Comparison of ENCODE assay signal across 16 cellular contexts in genomic region chr4:150119492-150119891, GRCh38. TPM values are rescaled to one million over a fixed set of nuclear protein-coding genes. Genes with fewer than 3 reads are reported as not detected.
A peak's percentile ranks its signal among the peaks of the same experiment; 100 is the strongest.
DNase-seq lines count a peak whose midpoint lies in the region; ATAC-seq, FAIRE-seq and TF ChIP-seq lines count a peak whose summit lies in the region.
"Had no signal": no experiment of that assay in that cellular context is flagged by ENCODE, and none has a peak within 500 bp of the region (broad histone marks: within the 10 kb centered on the region; RNA-seq: fewer than 3 reads in every experiment).

No MANE protein-coding gene starts in this region.

- no peak for TF ChIP-seq EP300 in H1 (IDR thresholded peaks at IDR 0.05; ENCODE audit: borderline replicate concordance in 1 of 2, low read depth in 2 of 2, low read length in 2 of 2)

- no peaks in the 10 kb centered on the region for H3K79me2 ChIP-seq in H1 (ENCODE audit: control insufficient read depth in 1 of 2, insufficient read depth in 2 of 2, low read length in 2 of 2)

- H2BK5ac ChIP-seq in H1 (ENCODE audit: low read depth, low read length), result no peak overlapping the region
- no peak overlapping the region for H2BK5ac ChIP-seq in mesenchymal stem cell (ENCODE audit: low read depth, low read length, poor library complexity, severe bottlenecking)

- H2BK15ac ChIP-seq in H1 (ENCODE audit: low read length) (no peak overlapping the region), mesenchymal stem cell (ENCODE audit: low read depth, poor library complexity, severe bottlenecking) (no peak overlapping the region)

- BruUV-seq in Panc1 (replicated peaks; lab: Mats Ljungman, UMichigan), result no TSS peak

- no peak overlapping the region for H4K5ac ChIP-seq in H1 (ENCODE audit: insufficient read length, low read depth, low read length)

- H3K36me3 ChIP-seq in Panc1 (ENCODE audit: control insufficient read depth, insufficient read depth, low read length), result no peaks in the 10 kb centered on the region
- H3K36me3 ChIP-seq in H1 (ENCODE audit: control insufficient read depth in 2 of 4, insufficient read depth in 4 of 4, low read length in 3 of 4), result no peaks in the 10 kb centered on the region
- no peaks in the 10 kb centered on the region for H3K36me3 ChIP-seq in mesenchymal stem cell (ENCODE audit: control insufficient read depth in 1 of 2, insufficient read depth in 2 of 2, low read depth in 1 of 2, low read length in 2 of 2)
- H3K36me3 ChIP-seq: stomach had no signal

- H3K27me3 ChIP-seq in Panc1 (ENCODE audit: control insufficient read depth, insufficient read depth, low read length) (no peaks in the 10 kb centered on the region), H1 (replicated peaks in 1 of 4; ENCODE audit: control insufficient read depth in 3 of 4, extremely low read depth in 1 of 4, insufficient read depth in 3 of 4, low read length in 3 of 4) (no peaks in the 10 kb centered on the region), mesenchymal stem cell (ENCODE audit: control insufficient read depth in 1 of 2, insufficient read depth in 1 of 2, low read length in 2 of 2) (no peaks in the 10 kb centered on the region)
- H3K27me3 ChIP-seq: BLaER1, stomach had no signal

- no peak for FAIRE-seq in H1 (lab: Jason Lieb, UNC)

- H3K27ac ChIP-seq in Panc1 (ENCODE audit: low read length) (peak overlapping the region; percentile 70), H1 (ENCODE audit: low read depth, low read length) (no peak overlapping the region), mesenchymal stem cell (ENCODE audit: low read length, poor library complexity, severe bottlenecking) (peak overlapping the region; percentile 12)
- H3K27ac ChIP-seq: BLaER1, stomach had no signal

- peaks cover 42% of the 10 kb centered on the region for H3K4me1 ChIP-seq in Panc1 (ENCODE audit: control insufficient read depth, insufficient read depth, low read length)
- no peaks in the 10 kb centered on the region for H3K4me1 ChIP-seq in H1 (replicated peaks in 1 of 4; ENCODE audit: control insufficient read depth in 3 of 4, insufficient read depth in 4 of 4, low read length in 3 of 4)
- peaks cover 13% of the 10 kb centered on the region for H3K4me1 ChIP-seq in mesenchymal stem cell (ENCODE audit: control insufficient read depth, insufficient read depth, low read depth, low read length)

- in situ Hi-C loops in Panc1 (cut with HindIII; ENCODE audit: low pct_unique_long_range_greater_than_20kb, low sequenced_read_pairs), result no loop called here

- DNase-seq in EH (ENCODE audit: low read depth) (peak; percentile 74), Panc1 (ENCODE audit: low read depth, low spot score) (no peak), H1 (ENCODE audit: low read depth in 1 of 2, low spot score in 2 of 2) (no peak), mesenchymal stem cell (peak; percentile 52), NCI-H1105 (lab: John Stamatoyannopoulos, UW) (no peak), NCI-H446 treated with DMSO at 0.1 percent for 48 hours (lab: John Stamatoyannopoulos, UW) (no peak)
- DNase-seq in activated CD8-positive, alpha-beta memory T cell treated with anti-CD3 and anti-CD28 coated beads, Interleukin-2, amount 10 ng/mL, durations not matched to agents 7 days and 5 days, result no peak
- DNase-seq: activated CD4-positive, alpha-beta T cell treated with anti-CD3 and anti-CD28 coated beads for 1 hour; activated T-cell treated with anti-CD3 and anti-CD28 coated beads, Interleukin-2, amount 50 U/mL, for 4 hours; aorta; GF-D8; mucosa of descending colon; stomach; T-helper 1 cell had no signal

- H3K23ac ChIP-seq in H1 (ENCODE audit: insufficient read length), result no peak overlapping the region
- H3K23ac ChIP-seq in mesenchymal stem cell (ENCODE audit: low read length in 2 of 2), result no peak overlapping the region

- no peaks in the 10 kb centered on the region for H3K9me3 ChIP-seq in Panc1 (ENCODE audit: control insufficient read depth, insufficient read depth, low read depth, low read length)
- H3K9me3 ChIP-seq in H1 (ENCODE audit: insufficient read depth in 2 of 2, low read depth in 1 of 2, low read length in 1 of 2), result no peaks in the 10 kb centered on the region
- peaks cover 2% of the 10 kb centered on the region for H3K9me3 ChIP-seq in mesenchymal stem cell (ENCODE audit: control insufficient read depth, low read length)

- no peak overlapping the region for H3K56ac ChIP-seq in H1 (replicated peaks; ENCODE audit: insufficient read length, low read depth, low read length)

- no peak for TF ChIP-seq POLR2A in H1 (IDR thresholded peaks at IDR 0.05; ENCODE audit: control extremely low read depth in 1 of 2, low read depth in 2 of 2, low read length in 2 of 2)

- H4K91ac ChIP-seq in H1 (replicated peaks; ENCODE audit: insufficient read length, low read length), result no peak overlapping the region
- no peak overlapping the region for H4K91ac ChIP-seq in mesenchymal stem cell (ENCODE audit: low read length)

- peaks cover 4% of the 10 kb centered on the region for H3K9me3 Mint-ChIP-seq in activated CD8-positive, alpha-beta memory T cell treated with anti-CD3 and anti-CD28 coated beads, Interleukin-2, amount 10 ng/mL, durations not matched to agents 7 days and 5 days (ENCODE audit: low read depth)
- H3K9me3 Mint-ChIP-seq: activated T-cell treated with anti-CD3 and anti-CD28 coated beads, Interleukin-2, amount 50 U/mL, for 4 hours had no signal

- TF ChIP-seq CTCF in Panc1 (IDR thresholded peaks at IDR 0.05), result no peak
- no peak for TF ChIP-seq CTCF in H1 (IDR thresholded peaks at IDR 0.05; ENCODE audit: control extremely low read depth in 1 of 3, insufficient read depth in 1 of 3, low read depth in 1 of 3, low read length in 3 of 3)

- peaks cover 10% of the 10 kb centered on the region for H3K4me1 Mint-ChIP-seq in activated CD8-positive, alpha-beta memory T cell treated with anti-CD3 and anti-CD28 coated beads, Interleukin-2, amount 10 ng/mL, durations not matched to agents 7 days and 5 days

- H2BK120ac ChIP-seq in H1 (replicated peaks; ENCODE audit: low read depth, low read length) (no peak overlapping the region), mesenchymal stem cell (ENCODE audit: low read depth, low read length) (no peak overlapping the region)

- H3K4me2 ChIP-seq in H1 (ENCODE audit: insufficient read depth in 1 of 2, low read depth in 2 of 2, low read length in 2 of 2) (no peak overlapping the region), mesenchymal stem cell (ENCODE audit: low read length, poor library complexity, severe bottlenecking) (no peak overlapping the region)
- H3K4me2 ChIP-seq: BLaER1 had no signal

- H3K36me3 Mint-ChIP-seq in activated CD8-positive, alpha-beta memory T cell treated with anti-CD3 and anti-CD28 coated beads, Interleukin-2, amount 10 ng/mL, durations not matched to agents 7 days and 5 days, result no peaks in the 10 kb centered on the region

- no peaks in the 10 kb centered on the region for H4K20me1 ChIP-seq in H1 (replicated peaks in 1 of 2; ENCODE audit: control insufficient read depth in 1 of 2, insufficient read depth in 2 of 2, low read length in 2 of 2)
- H4K20me1 ChIP-seq: BLaER1 had no signal

- H3K14ac ChIP-seq in H1 (ENCODE audit: insufficient read length) (no peak overlapping the region), mesenchymal stem cell (ENCODE audit: low read length in 2 of 2) (no peak overlapping the region)

- no peak overlapping the region for H3K4me3 ChIP-seq in Panc1 (ENCODE audit: low read depth in 2 of 2, low read length in 2 of 2)
- H3K4me3 ChIP-seq in H1 (ENCODE audit: extremely low read depth in 1 of 4, insufficient read depth in 2 of 4, low read depth in 3 of 4, low read length in 4 of 4), result no peak overlapping the region
- H3K4me3 ChIP-seq in mesenchymal stem cell (ENCODE audit: insufficient read depth in 1 of 2, low read depth in 1 of 2, low read length in 2 of 2), result no peak overlapping the region
- H3K4me3 ChIP-seq: BLaER1, mucosa of descending colon, stomach had no signal

- intact Hi-C loops in Panc1 (cut with micrococcal nuclease; ENCODE audit: unreplicated experiment), result no loop called here

- H3K4ac ChIP-seq in H1 (replicated peaks; ENCODE audit: insufficient read length, low read depth, low read length) (no peak overlapping the region), mesenchymal stem cell (ENCODE audit: low read depth in 1 of 2, low read length in 2 of 2) (no peak overlapping the region)

- POLR2A ChIA-PET in Panc1 (lab: Charles Lee) (interaction anchor here (0.6 kb wide), 1 partner anchor 168 kb away, joined by 4 read pairs; no protein-coding TSS in a partner anchor), H1 (lab: Charles Lee; ENCODE audit: partially characterized antibody) (no interaction called here)

- H3K18ac ChIP-seq in H1 (ENCODE audit: extremely low read depth, low read length), result no peak overlapping the region
- no peak overlapping the region for H3K18ac ChIP-seq in mesenchymal stem cell (ENCODE audit: low read depth in 1 of 2, low read length in 2 of 2)

- H2BK20ac ChIP-seq in H1 (ENCODE audit: low read length), result no peak overlapping the region

- H3K27ac Mint-ChIP-seq in activated CD8-positive, alpha-beta memory T cell treated with anti-CD3 and anti-CD28 coated beads, Interleukin-2, amount 10 ng/mL, durations not matched to agents 7 days and 5 days, result no peak overlapping the region

- no peaks in the 10 kb centered on the region for H3K23me2 ChIP-seq in H1 (ENCODE audit: low read depth, low read length)

- H2AFZ ChIP-seq in H1 (ENCODE audit: low read length) (no peak overlapping the region), mesenchymal stem cell (ENCODE audit: low read depth, low read length) (no peak overlapping the region)

- H3K9ac ChIP-seq in H1 (replicated peaks in 1 of 4; ENCODE audit: extremely low read depth in 1 of 4, low read depth in 3 of 4, low read length in 3 of 4), result no peak overlapping the region
- no peak overlapping the region for H3K9ac ChIP-seq in mesenchymal stem cell (ENCODE audit: low read length)
- H3K9ac ChIP-seq: BLaER1 had no signal

- no peak overlapping the region for H4K8ac ChIP-seq in H1 (ENCODE audit: extremely low read depth, insufficient read depth, low read length)
- no peak overlapping the region for H4K8ac ChIP-seq in mesenchymal stem cell (ENCODE audit: low read length)

- CTCF ChIA-PET in Panc1 (lab: Charles Lee), result interaction anchor here (0.6 kb wide), 1 partner anchor 1209 kb away, joined by 13 read pairs; no protein-coding TSS in a partner anchor
- CTCF ChIA-PET in H1 (lab: Charles Lee; ENCODE audit: partially characterized antibody), result interaction anchor here (0.7 to 1.1 kb wide), 2 partner anchors 40 to 55 kb away, joined by 3 to 5 read pairs; no protein-coding TSS in a partner anchor
- CTCF ChIA-PET in activated CD8-positive, alpha-beta memory T cell treated with anti-CD3 and anti-CD28 coated beads, Interleukin-2, amount 10 ng/mL, durations not matched to agents 7 days and 5 days (lab: Charles Lee), result no interaction called here

- H3K4me3 Mint-ChIP-seq in activated CD8-positive, alpha-beta memory T cell treated with anti-CD3 and anti-CD28 coated beads, Interleukin-2, amount 10 ng/mL, durations not matched to agents 7 days and 5 days, result no peak overlapping the region
- H3K4me3 Mint-ChIP-seq: activated T-cell treated with anti-CD3 and anti-CD28 coated beads, Interleukin-2, amount 50 U/mL, for 4 hours had no signal

- peak; percentile 54; the same call in 1 of the 2 replicates for ATAC-seq in Panc1
- no peak for ATAC-seq in activated CD8-positive, alpha-beta memory T cell treated with anti-CD3 and anti-CD28 coated beads, Interleukin-2, amount 10 ng/mL, durations not matched to agents 7 days and 5 days
- no peak for ATAC-seq in GM21576 (IDR thresholded peaks at IDR 0.05; ENCODE audit: unreplicated experiment)
- ATAC-seq: activated T-cell treated with anti-CD3 and anti-CD28 coated beads, Interleukin-2, amount 50 U/mL, for 4 hours had no signal

- H3K79me1 ChIP-seq in H1 (ENCODE audit: low read depth, low read length) (no peaks in the 10 kb centered on the region), mesenchymal stem cell (replicated peaks; ENCODE audit: low read length, poor library complexity, severe bottlenecking) (peaks cover 12% of the 10 kb centered on the region)

- H2BK12ac ChIP-seq in H1 (ENCODE audit: low read depth, low read length), result no peak overlapping the region
- no peak overlapping the region for H2BK12ac ChIP-seq in mesenchymal stem cell (ENCODE audit: low read length in 2 of 2)

- peaks cover 5% of the 10 kb centered on the region for H3K27me3 Mint-ChIP-seq in activated CD8-positive, alpha-beta memory T cell treated with anti-CD3 and anti-CD28 coated beads, Interleukin-2, amount 10 ng/mL, durations not matched to agents 7 days and 5 days

- TF ChIP-seq RAD21 in H1 (IDR thresholded peaks at IDR 0.05 in 1 of 2, conservative IDR thresholded peaks at IDR 0.05 in 1 of 2; ENCODE audit: low read depth in 2 of 2, low read length in 2 of 2), result no peak

- H2AK5ac ChIP-seq in H1 (ENCODE audit: low read depth, low read length), result no peak overlapping the region
- no peak overlapping the region for H2AK5ac ChIP-seq in mesenchymal stem cell (ENCODE audit: low read length, severe bottlenecking)

- WGBS in H1 (ENCODE audit: extremely low coverage in 1 of 2, insufficient coverage in 1 of 2, insufficient read length in 1 of 2, insufficient replicate concordance in 2 of 2, low coverage in 1 of 2, low lambda C conversion rate in 2 of 2, missing lambda C conversion rate in 1 of 2), 2 experiments, result 59% methylated on average over 1 of the region's 1 CpG; no CpG with 5 or more reads in 1 of the 2 experiments
- no CpG with 5 or more reads among the region's 1 CpG for WGBS in mesenchymal stem cell

RNA-seq across cellular contexts. Expression of gene DCLK2, which starts 41.2 kb away (rescaled TPM):
- total RNA-seq in Panc1 (2021; ENCODE audit: unreplicated experiment), result 9.5 TPM
- polyA plus RNA-seq in Panc1 (2012; ENCODE audit: insufficient read length), result 6.0 TPM
- total RNA-seq in H1 (2021; fragmentation: NEBNext Ultra II Directional; extraction: Animal tissue kit (Norgen Biotek cat#: 25700)), result 0.27 and 0.37 TPM in 2 replicates
- 0.14 and 0.32 TPM in 2 replicates for polyA plus RNA-seq in H1 (2011; rRNA removed)
- polyA plus RNA-seq in H1 (2011; cell fraction: cytosol; rRNA removed), result 0.30 TPM
- polyA plus RNA-seq in H1 (2011; cell fraction: nucleus; rRNA removed), result 0.30 TPM
- polyA plus RNA-seq in H1 (2012, experiment 1 of 2), result 0.37 to 0.58 TPM (median 0.46 TPM) in 4 replicates
- polyA plus RNA-seq in H1 (2012, experiment 2 of 2), result 0.39 TPM
- 0.10 TPM for polyA plus RNA-seq in H1 (2013, experiment 1 of 2)
- polyA plus RNA-seq in H1 (2013, experiment 2 of 2), result 0.09 TPM
- polyA minus RNA-seq in H1 (2011; rRNA and poly(A)+ RNA removed), result 0.76 and 0.95 TPM in 2 replicates
- polyA minus RNA-seq in H1 (2011; cell fraction: cytosol; rRNA and poly(A)+ RNA removed), result 0.59 TPM
- 1.6 TPM for polyA minus RNA-seq in H1 (2011; cell fraction: nucleus; rRNA and poly(A)+ RNA removed)
- 11.5 TPM for polyA plus RNA-seq in mesenchymal stem cell (2013, experiment 1 of 2)
- 11.2 TPM for polyA plus RNA-seq in mesenchymal stem cell (2013, experiment 2 of 2)
- total RNA-seq in activated CD8-positive, alpha-beta memory T cell treated with anti-CD3 and anti-CD28 coated beads, Interleukin-2, amount 10 ng/mL, durations not matched to agents 7 days and 5 days, result under 1 TPM in 1 of 2 experiments, not detected in 1; 0.07 TPM

Comparison
In these comparisons a context has a peak if more than half of its experiments do, and no peak if none do; other contexts are left out.
1. DNase-seq: peak in EH (single experiment) and mesenchymal stem cell (single experiment); none in Panc1 (single experiment), H1 (0 of 2), NCI-H1105 (single experiment), activated CD8-positive, alpha-beta memory T cell treated with anti-CD3 and anti-CD28 coated beads, Interleukin-2, amount 10 ng/mL, durations not matched to agents 7 days and 5 days (single experiment) and NCI-H446 treated with DMSO at 0.1 percent for 48 hours (single experiment).